In the genomic region with DNA sequence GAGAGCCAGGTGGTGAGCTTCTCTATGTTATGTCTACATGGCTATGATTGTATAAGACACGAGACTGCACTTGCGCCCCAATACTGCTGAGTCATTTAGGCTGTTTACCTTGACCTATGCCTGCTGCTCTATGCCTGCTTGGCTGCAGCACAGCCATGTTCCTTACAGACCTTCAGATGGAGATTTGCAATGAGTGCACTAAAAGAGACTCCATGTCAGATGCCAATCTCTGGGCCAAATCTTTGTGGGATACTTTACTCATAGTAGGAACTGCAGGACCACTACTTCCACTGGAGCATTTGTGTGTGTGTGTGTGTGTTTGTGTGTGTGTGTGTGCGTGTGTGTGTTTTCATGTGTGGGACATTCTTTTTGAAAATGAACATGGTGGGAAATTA, we compare ENCODE assay signal across 12 cellular contexts. TPM values are rescaled to one million over a fixed set of nuclear protein-coding genes. Genes with fewer than 3 reads are reported as not detected.
DNase-seq lines count a peak whose midpoint lies in the region; ATAC-seq and TF ChIP-seq lines count a peak whose summit lies in the region.
"Had no signal": no experiment of that assay in that cellular context is flagged by ENCODE, and none has a peak within 500 bp of the region (broad histone marks: within the 10 kb centered on the region; RNA-seq: fewer than 3 reads in every experiment).

No MANE protein-coding gene starts in this region.

- H3K4me1 ChIP-seq in BE2C = peaks cover 3% of the 10 kb centered on the region; the same call in 1 of the 2 replicates

- H3K27me3 Mint-ChIP-seq in natural killer cell treated with Interleukin-12 subunit alpha and Interleukin-12 subunit beta and Interleukin-15 and Interleukin-18, amount 100 ng/mL, for 72 hours = no peaks in the 10 kb centered on the region
- H3K27me3 Mint-ChIP-seq in natural killer cell (ENCODE audit: low read depth in 2 of 2) (no peaks in the 10 kb centered on the region), immature natural killer cell (ENCODE audit: low read depth in 3 of 3) (peaks cover 0 to 4% (median 0%) of the 10 kb centered on the region in 3 donors)
- no peaks in the 10 kb centered on the region for H3K27me3 Mint-ChIP-seq in activated T-helper 17 cell treated with anti-CD3 and anti-CD28 coated beads, Interleukin-2, amount 50 U/mL, for 72 hours
- H3K27me3 Mint-ChIP-seq: activated naive CD4-positive, alpha-beta T cell treated with anti-CD3 and anti-CD28 coated beads, Interleukin-2, amount 50 U/mL, for 24 hours; effector memory CD8-positive, alpha-beta T cell had no signal

- TF ChIP-seq CTCF in natural killer cell (IDR thresholded peaks at IDR 0.05) (no peak), BE2C (IDR thresholded peaks at IDR 0.05; ENCODE audit: low read depth, low read length) (no peak)

- H3K9me3 ChIP-seq in BE2C = no peaks in the 10 kb centered on the region

- H3K9me3 Mint-ChIP-seq in natural killer cell treated with Interleukin-12 subunit alpha and Interleukin-12 subunit beta and Interleukin-15 and Interleukin-18, amount 100 ng/mL, for 72 hours = no peaks in the 10 kb centered on the region
- no peaks in the 10 kb centered on the region for H3K9me3 Mint-ChIP-seq in natural killer cell
- H3K9me3 Mint-ChIP-seq in activated T-helper 17 cell treated with anti-CD3 and anti-CD28 coated beads, Interleukin-2, amount 50 U/mL, for 72 hours = no peaks in the 10 kb centered on the region
- no peaks in the 10 kb centered on the region for H3K9me3 Mint-ChIP-seq in immature natural killer cell
- H3K9me3 Mint-ChIP-seq: activated naive CD4-positive, alpha-beta T cell treated with anti-CD3 and anti-CD28 coated beads, Interleukin-2, amount 50 U/mL, for 24 hours; effector memory CD8-positive, alpha-beta T cell had no signal

- H3K36me3 Mint-ChIP-seq in natural killer cell treated with Interleukin-12 subunit alpha and Interleukin-12 subunit beta and Interleukin-15 and Interleukin-18, amount 100 ng/mL, for 72 hours = peaks cover 24% of the 10 kb centered on the region
- H3K36me3 Mint-ChIP-seq in natural killer cell = no peaks in the 10 kb centered on the region
- peaks cover 83% of the 10 kb centered on the region for H3K36me3 Mint-ChIP-seq in activated T-helper 17 cell treated with anti-CD3 and anti-CD28 coated beads, Interleukin-2, amount 50 U/mL, for 72 hours (ENCODE audit: low read depth)
- H3K36me3 Mint-ChIP-seq in immature natural killer cell = peaks cover 14 to 24% (median 19%) of the 10 kb centered on the region in 3 donors
- H3K36me3 Mint-ChIP-seq: WTC11 had no signal

- H3K27me3 ChIP-seq in BE2C = no peaks in the 10 kb centered on the region

- H3K4me3 ChIP-seq in BE2C (ENCODE audit: low read depth, low read length) = no peak overlapping the region
- H3K4me3 ChIP-seq: PC-9 had no signal

- peaks cover 47 to 54% of the 10 kb centered on the region in 2 donors for H3K4me1 Mint-ChIP-seq in natural killer cell treated with Interleukin-12 subunit alpha and Interleukin-12 subunit beta and Interleukin-15 and Interleukin-18, amount 100 ng/mL, for 72 hours (ENCODE audit: low read depth in 2 of 2)
- H3K4me1 Mint-ChIP-seq in natural killer cell (peaks cover 6 to 9% of the 10 kb centered on the region in 2 donors), immature natural killer cell (peaks cover 0 to 5% of the 10 kb centered on the region in 2 donors)
- peaks cover 9% of the 10 kb centered on the region for H3K4me1 Mint-ChIP-seq in activated T-helper 17 cell treated with anti-CD3 and anti-CD28 coated beads, Interleukin-2, amount 50 U/mL, for 72 hours

- H3K27ac Mint-ChIP-seq in natural killer cell treated with Interleukin-12 subunit alpha and Interleukin-12 subunit beta and Interleukin-15 and Interleukin-18, amount 100 ng/mL, for 72 hours = peak overlapping the region; percentile 83 to 93
- peak overlapping the region in 1 of 2 donors; percentile 74 for H3K27ac Mint-ChIP-seq in natural killer cell
- no peak overlapping the region for H3K27ac Mint-ChIP-seq in activated T-helper 17 cell treated with anti-CD3 and anti-CD28 coated beads, Interleukin-2, amount 50 U/mL, for 72 hours
- peak overlapping the region in 5 of 6 donors; percentile 12 to 67 (median 45) for H3K27ac Mint-ChIP-seq in immature natural killer cell
- H3K27ac Mint-ChIP-seq: activated naive CD4-positive, alpha-beta T cell treated with anti-CD3 and anti-CD28 coated beads, Interleukin-2, amount 50 U/mL, for 24 hours; WTC11 had no signal

- no peak overlapping the region for H3K4me3 Mint-ChIP-seq in natural killer cell treated with Interleukin-12 subunit alpha and Interleukin-12 subunit beta and Interleukin-15 and Interleukin-18, amount 100 ng/mL, for 72 hours
- no peak overlapping the region for H3K4me3 Mint-ChIP-seq in natural killer cell
- H3K4me3 Mint-ChIP-seq in activated T-helper 17 cell treated with anti-CD3 and anti-CD28 coated beads, Interleukin-2, amount 50 U/mL, for 72 hours = no peak overlapping the region
- no peak overlapping the region for H3K4me3 Mint-ChIP-seq in immature natural killer cell
- H3K4me3 Mint-ChIP-seq: activated naive CD4-positive, alpha-beta T cell treated with anti-CD3 and anti-CD28 coated beads, Interleukin-2, amount 50 U/mL, for 24 hours; effector memory CD8-positive, alpha-beta T cell; WTC11 had no signal

- H3K36me3 ChIP-seq in BE2C = no peaks in the 10 kb centered on the region

- ATAC-seq in natural killer cell treated with Interleukin-12 subunit alpha and Interleukin-12 subunit beta and Interleukin-15 and Interleukin-18, amount 100 ng/mL, for 72 hours = no peak
- ATAC-seq in natural killer cell = no peak
- ATAC-seq in activated T-helper 17 cell treated with anti-CD3 and anti-CD28 coated beads, Interleukin-2, amount 50 U/mL, for 72 hours (replicated peaks) = peak; percentile 7
- ATAC-seq: effector memory CD8-positive, alpha-beta T cell; WTC11 had no signal

- DNase-seq in natural killer cell treated with Interleukin-12 subunit alpha and Interleukin-12 subunit beta and Interleukin-15 and Interleukin-18, amount 100 ng/mL, for 72 hours (ENCODE audit: low spot score) = no peak
- DNase-seq in natural killer cell (no peak), immature natural killer cell (no peak), SW480 (ENCODE audit: low spot score) (no peak), BE2C (no peak), NCI-H1436 treated with DMSO at 0.1 percent for 48 hours (lab: John Stamatoyannopoulos, UW) (no peak), DMS114 treated with DMSO at 0.1 percent for 48 hours (lab: John Stamatoyannopoulos, UW; ENCODE audit: unreplicated experiment) (no peak)
- DNase-seq: effector memory CD8-positive, alpha-beta T cell; PC-9 had no signal

- intact Hi-C loops in natural killer cell (cut with micrococcal nuclease) = no loop called here

RNA-seq across cellular contexts. Expression of a gene that starts 50.0 kb away (rescaled TPM):
- 100 to 1,000 TPM; 152 to 172 TPM for total RNA-seq in natural killer cell treated with Interleukin-12 subunit alpha and Interleukin-12 subunit beta and Interleukin-15 and Interleukin-18, amount 100 ng/mL, for 72 hours
- 100 to 1,000 TPM; 272 to 353 (median 345) TPM for total RNA-seq in natural killer cell
- 100 to 1,000 TPM in 1 of 2 donors, 10 to 100 TPM in 1; 85.2 to 181 TPM for total RNA-seq in activated T-helper 17 cell treated with anti-CD3 and anti-CD28 coated beads, Interleukin-2, amount 50 U/mL, for 72 hours
- 100 to 1,000 TPM in 2 of 3 donors, 10 to 100 TPM in 1; 74.3 to 234 (median 114) TPM for polyA plus RNA-seq in immature natural killer cell
- polyA plus RNA-seq in BE2C (2012; ENCODE audit: insufficient read depth, insufficient read length, low read depth) = 41.2 TPM
